Comparison of ENCODE assay signal across 1 cellular context in genomic region chr16:66357523-66357928, GRCh38.
TF ChIP-seq lines count a peak whose summit lies in the region.

No MANE protein-coding gene starts in this region.

TF ChIP-seq in IMR-90, 13 proteins besides CTCF, POLR2A, EP300 and RAD21 (continued from another document):
- no peak for TF ChIP-seq ELK1 (IDR thresholded peaks at IDR 0.05; ENCODE audit: borderline replicate concordance, low read depth, low read length)
- no peak for TF ChIP-seq BHLHE40 (IDR thresholded peaks at IDR 0.05; ENCODE audit: low read depth, low read length)
